Comparison of ENCODE assay signal across 12 cellular contexts in the genomic region with DNA sequence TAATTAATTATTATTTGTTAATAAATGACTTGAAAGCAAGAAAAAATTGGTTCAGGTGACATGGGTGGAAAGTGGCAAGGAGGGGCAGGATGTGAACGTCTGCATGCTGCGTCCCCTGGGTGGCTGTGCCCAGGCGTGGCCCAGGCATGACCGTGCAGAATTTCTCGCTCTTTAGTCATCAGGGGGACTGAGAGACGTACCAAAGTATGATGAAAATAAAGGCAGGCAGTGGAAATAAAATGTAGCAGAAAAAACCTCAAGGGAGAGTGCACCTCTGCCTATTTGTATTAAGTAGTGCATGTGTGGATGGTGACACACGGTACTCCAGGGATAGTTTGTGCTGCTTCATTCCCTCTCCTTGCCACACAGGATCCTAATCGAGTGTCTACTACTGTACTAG.
DNase-seq lines count a peak whose midpoint lies in the region; ATAC-seq and TF ChIP-seq lines count a peak whose summit lies in the region.
"Had no signal": no experiment of that assay in that cellular context is flagged by ENCODE, and none has a peak within 500 bp of the region (broad histone marks: within the 10 kb centered on the region; RNA-seq: fewer than 3 reads in every experiment).

No MANE protein-coding gene starts in this region.

- CTCF ChIA-PET in naive thymus-derived CD4-positive, alpha-beta T cell (lab: Charles Lee) = no interaction called here

- no peaks in the 10 kb centered on the region for H3K4me1 ChIP-seq in naive thymus-derived CD4-positive, alpha-beta T cell (ENCODE audit: control insufficient read depth in 2 of 2, insufficient read depth in 2 of 2, low read length in 2 of 2)
- H3K4me1 ChIP-seq in neuronal stem cell (ENCODE audit: control insufficient read depth in 2 of 2, insufficient read depth in 1 of 2, low read depth in 1 of 2, low read length in 2 of 2) = peaks cover 0 to 4% of the 10 kb centered on the region in 2 donors
- H3K4me1 ChIP-seq: adrenal gland had no signal

- H4K91ac ChIP-seq in neuronal stem cell (ENCODE audit: low read depth, low read length, poor library complexity) = no peak overlapping the region

- H2BK120ac ChIP-seq in neuronal stem cell (ENCODE audit: low read depth, low read length) = no peak overlapping the region

- no peak overlapping the region for H3K23ac ChIP-seq in neuronal stem cell (ENCODE audit: low read depth, low read length, poor library complexity)

- no peak overlapping the region for H2BK12ac ChIP-seq in neuronal stem cell (ENCODE audit: low read length)

- H3K36me3 ChIP-seq in naive thymus-derived CD4-positive, alpha-beta T cell (ENCODE audit: control insufficient read depth in 2 of 3, insufficient read depth in 3 of 3, low read length in 3 of 3) = no peaks in the 10 kb centered on the region
- peaks cover 0 to 33% of the 10 kb centered on the region in 2 donors for H3K36me3 ChIP-seq in neuronal stem cell (replicated peaks in 1 of 2; ENCODE audit: control insufficient read depth in 2 of 2, insufficient read depth in 2 of 2, low read length in 2 of 2)
- H3K36me3 ChIP-seq: adrenal gland had no signal

- H3K14ac ChIP-seq in neuronal stem cell (ENCODE audit: low read length) = no peak overlapping the region

- no peak overlapping the region for H3K27ac ChIP-seq in naive thymus-derived CD4-positive, alpha-beta T cell (ENCODE audit: low read depth, low read length)
- no peak overlapping the region for H3K27ac ChIP-seq in neuronal stem cell (replicated peaks; ENCODE audit: low read length)
- H3K27ac ChIP-seq: adrenal gland had no signal

- WGBS in neuronal stem cell (ENCODE audit: extremely low coverage in 2 of 2, insufficient read length in 2 of 2, insufficient replicate concordance in 1 of 2), 2 donors = no CpG with 5 or more reads among the region's 8 CpGs

- H3K27me3 ChIP-seq in naive thymus-derived CD4-positive, alpha-beta T cell (ENCODE audit: control insufficient read depth in 2 of 2, insufficient read depth in 2 of 2, low read length in 2 of 2) = no peaks in the 10 kb centered on the region
- H3K27me3 ChIP-seq in neuronal stem cell (ENCODE audit: control insufficient read depth in 3 of 3, insufficient read depth in 3 of 3, low read depth in 1 of 3, low read length in 3 of 3) = no peaks in the 10 kb centered on the region
- H3K27me3 ChIP-seq: adrenal gland had no signal

- H3K18ac ChIP-seq in neuronal stem cell (ENCODE audit: low read length) = no peak overlapping the region

- H3K4ac ChIP-seq in neuronal stem cell (ENCODE audit: low read length) = no peak overlapping the region

- no peak overlapping the region for H2BK15ac ChIP-seq in neuronal stem cell (ENCODE audit: low read length)

- H3K36me3 Mint-ChIP-seq in chondrocyte (ENCODE audit: low read depth) = peaks cover 8% of the 10 kb centered on the region
- H3K36me3 Mint-ChIP-seq in naive thymus-derived CD4-positive, alpha-beta T cell = no peaks in the 10 kb centered on the region
- H3K36me3 Mint-ChIP-seq: naive thymus-derived CD8-positive, alpha-beta T cell had no signal

- H3K27ac Mint-ChIP-seq in chondrocyte (ENCODE audit: unreplicated experiment) = peak overlapping the region; percentile 95
- no peak overlapping the region for H3K27ac Mint-ChIP-seq in naive thymus-derived CD4-positive, alpha-beta T cell
- H3K27ac Mint-ChIP-seq: naive thymus-derived CD8-positive, alpha-beta T cell; T-helper 17 cell had no signal

- intact Hi-C loops in naive thymus-derived CD4-positive, alpha-beta T cell (cut with micrococcal nuclease) = no loop called here

- H3K9me3 Mint-ChIP-seq in chondrocyte (ENCODE audit: low read depth) = no peaks in the 10 kb centered on the region
- no peaks in the 10 kb centered on the region for H3K9me3 Mint-ChIP-seq in naive thymus-derived CD4-positive, alpha-beta T cell
- H3K9me3 Mint-ChIP-seq: naive thymus-derived CD8-positive, alpha-beta T cell had no signal

- DNase-seq in ELR (ENCODE audit: low read depth) (peak; percentile 86), NCI-H460 (ENCODE audit: extremely low read depth, low read depth) (peak; percentile 95), chondrocyte (ENCODE audit: low spot score) (no peak), NCI-H1417 treated with DMSO at 0.1 percent for 48 hours (lab: John Stamatoyannopoulos, UW) (no peak), neuronal stem cell (ENCODE audit: low spot score) (no peak), HuH-7 (ENCODE audit: low spot score) (no peak)
- DNase-seq in naive thymus-derived CD4-positive, alpha-beta T cell = no peak
- DNase-seq: adrenal gland; naive thymus-derived CD8-positive, alpha-beta T cell; NCI-H1417; T-helper 17 cell had no signal

- no peak overlapping the region for H3K9ac ChIP-seq in neuronal stem cell (ENCODE audit: low read depth, low read length, poor library complexity)

- no peak overlapping the region for H3K4me2 ChIP-seq in neuronal stem cell (ENCODE audit: insufficient read depth, low read length, poor library complexity, severe bottlenecking)

- no peak overlapping the region for H2AFZ ChIP-seq in neuronal stem cell (ENCODE audit: low read length)

- POLR2A ChIA-PET in naive thymus-derived CD4-positive, alpha-beta T cell (lab: Charles Lee) = no interaction called here

- H3K27me3 Mint-ChIP-seq in chondrocyte (ENCODE audit: low read depth) = no peaks in the 10 kb centered on the region
- H3K27me3 Mint-ChIP-seq in naive thymus-derived CD4-positive, alpha-beta T cell = peaks cover 0 to 7% (median 3%) of the 10 kb centered on the region in 5 donors

- H2AK5ac ChIP-seq in neuronal stem cell (ENCODE audit: low read depth, low read length) = no peak overlapping the region

- peak; percentile 57 for ATAC-seq in naive thymus-derived CD4-positive, alpha-beta T cell
- no peak for ATAC-seq in GM21786 (IDR thresholded peaks at IDR 0.05; ENCODE audit: unreplicated experiment)
- ATAC-seq: naive thymus-derived CD8-positive, alpha-beta T cell; T-helper 17 cell had no signal

- no peak overlapping the region for H3K4me3 ChIP-seq in naive thymus-derived CD4-positive, alpha-beta T cell (ENCODE audit: low read length)
- no peak overlapping the region for H3K4me3 ChIP-seq in neuronal stem cell (ENCODE audit: low read length in 2 of 2)
- H3K4me3 ChIP-seq: adrenal gland had no signal

- no peaks in the 10 kb centered on the region for H3K79me1 ChIP-seq in neuronal stem cell (ENCODE audit: low read depth, low read length)

- no peaks in the 10 kb centered on the region for H3K9me3 ChIP-seq in naive thymus-derived CD4-positive, alpha-beta T cell (ENCODE audit: control insufficient read depth in 2 of 3, low read length in 3 of 3)
- H3K9me3 ChIP-seq in neuronal stem cell (replicated peaks in 1 of 2; ENCODE audit: control insufficient read depth in 2 of 2, insufficient read depth in 1 of 2, low read depth in 1 of 2, low read length in 2 of 2) = no peaks in the 10 kb centered on the region
- H3K9me3 ChIP-seq: adrenal gland had no signal

- H3K4me3 Mint-ChIP-seq in chondrocyte (ENCODE audit: unreplicated experiment) = no peak overlapping the region
- H3K4me3 Mint-ChIP-seq in naive thymus-derived CD4-positive, alpha-beta T cell = no peak overlapping the region
- H3K4me3 Mint-ChIP-seq: naive thymus-derived CD8-positive, alpha-beta T cell; T-helper 17 cell had no signal

- H4K8ac ChIP-seq in neuronal stem cell (ENCODE audit: low read depth, low read length) = no peak overlapping the region

- no peak for TF ChIP-seq CTCF in chondrocyte (IDR thresholded peaks at IDR 0.05)

- H3K4me1 Mint-ChIP-seq in chondrocyte (ENCODE audit: low read depth) = peaks cover 37% of the 10 kb centered on the region
- no peaks in the 10 kb centered on the region for H3K4me1 Mint-ChIP-seq in naive thymus-derived CD4-positive, alpha-beta T cell
- H3K4me1 Mint-ChIP-seq: T-helper 17 cell had no signal

- H2BK5ac ChIP-seq in neuronal stem cell (ENCODE audit: low read length) = no peak overlapping the region

Comparison
In these comparisons a context has a peak if more than half of its experiments do, and no peak if none do; other contexts are left out.
1. DNase-seq: peak in ELR (single experiment) and NCI-H460 (single experiment); none in chondrocyte (single experiment), naive thymus-derived CD4-positive, alpha-beta T cell (0 of 9), NCI-H1417 treated with DMSO at 0.1 percent for 48 hours (single experiment), neuronal stem cell (single experiment) and HuH-7 (single experiment).